28 cellular contexts compared by ENCODE assay signal in the genomic region with DNA sequence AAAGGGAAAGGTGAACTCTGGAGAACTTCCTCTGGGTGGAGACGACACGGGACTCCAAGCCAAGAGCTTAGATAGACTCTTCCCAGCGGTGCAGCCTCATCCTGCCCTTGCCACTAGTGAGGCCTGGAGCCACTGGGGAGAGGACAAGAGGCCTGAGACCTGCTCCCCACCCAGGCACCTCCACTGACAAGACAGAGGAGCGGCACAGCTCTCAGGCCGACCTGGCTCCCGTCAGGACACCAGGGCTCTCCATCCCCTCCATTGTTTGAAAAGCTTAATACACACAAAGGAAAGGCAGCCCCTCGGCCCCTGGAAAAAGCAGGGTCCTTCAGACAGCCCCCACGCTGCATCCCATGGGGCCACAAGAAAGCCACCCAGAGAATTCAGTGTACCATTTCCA. TPM values are rescaled to one million over a fixed set of nuclear protein-coding genes. Genes with fewer than 3 reads are reported as not detected.
DNase-seq lines count a peak whose midpoint lies in the region; ATAC-seq and TF ChIP-seq lines count a peak whose summit lies in the region.
"Had no signal": no experiment of that assay in that cellular context is flagged by ENCODE, and none has a peak within 500 bp of the region (broad histone marks: within the 10 kb centered on the region; RNA-seq: fewer than 3 reads in every experiment).

No MANE protein-coding gene starts in this region.

- TF ChIP-seq CTCF in natural killer cell (IDR thresholded peaks at IDR 0.05) (no peak), endothelial cell (IDR thresholded peaks at IDR 0.05; ENCODE audit: unreplicated experiment) (no peak), type B pancreatic cell (conservative IDR thresholded peaks at IDR 0.05) (no peak)

- ATAC-seq in natural killer cell (no peak), HG03354 (IDR thresholded peaks at IDR 0.05; ENCODE audit: poor library complexity, severe bottlenecking, unreplicated experiment) (no peak)
- ATAC-seq in natural killer cell treated with Interleukin-12 subunit alpha and Interleukin-12 subunit beta and Interleukin-15 and Interleukin-18, amount 100 ng/mL, for 72 hours, result no peak
- ATAC-seq: HCT116, K562, PC-3, Right ventricle myocardium inferior, SK-N-SH treated with all-trans-retinoic acid at 6 μM for 48 hours had no signal

- H3K4me1 Mint-ChIP-seq in activated CD4-positive, alpha-beta T cell treated with anti-CD3 and anti-CD28 coated beads, Interleukin-2, amount 10 ng/mL, durations not matched to agents 24 days and 14 days, result peaks cover 15% of the 10 kb centered on the region
- H3K4me1 Mint-ChIP-seq in natural killer cell (peaks cover 14 to 29% of the 10 kb centered on the region in 2 donors), endothelial cell (ENCODE audit: unreplicated experiment) (peaks cover 17% of the 10 kb centered on the region), type B pancreatic cell (ENCODE audit: unreplicated experiment) (peaks cover 10% of the 10 kb centered on the region)
- H3K4me1 Mint-ChIP-seq in natural killer cell treated with Interleukin-12 subunit alpha and Interleukin-12 subunit beta and Interleukin-15 and Interleukin-18, amount 100 ng/mL, for 72 hours (ENCODE audit: low read depth in 2 of 2), result peaks cover 14 to 18% of the 10 kb centered on the region in 2 donors

- no peaks in the 10 kb centered on the region for H3K9me3 Mint-ChIP-seq in activated CD4-positive, alpha-beta T cell treated with anti-CD3 and anti-CD28 coated beads, Interleukin-2, amount 10 ng/mL, durations not matched to agents 24 days and 14 days
- H3K9me3 Mint-ChIP-seq in natural killer cell (no peaks in the 10 kb centered on the region), endothelial cell (ENCODE audit: unreplicated experiment) (no peaks in the 10 kb centered on the region), type B pancreatic cell (no peaks in the 10 kb centered on the region)
- no peaks in the 10 kb centered on the region for H3K9me3 Mint-ChIP-seq in natural killer cell treated with Interleukin-12 subunit alpha and Interleukin-12 subunit beta and Interleukin-15 and Interleukin-18, amount 100 ng/mL, for 72 hours
- H3K9me3 Mint-ChIP-seq: CD4-positive, CD25-positive, alpha-beta regulatory T cell had no signal

- no peaks in the 10 kb centered on the region for H3K27me3 Mint-ChIP-seq in activated CD4-positive, alpha-beta T cell treated with anti-CD3 and anti-CD28 coated beads, Interleukin-2, amount 10 ng/mL, durations not matched to agents 24 days and 14 days
- H3K27me3 Mint-ChIP-seq in natural killer cell (ENCODE audit: low read depth in 2 of 2) (no peaks in the 10 kb centered on the region), endothelial cell (ENCODE audit: unreplicated experiment) (peaks cover 6% of the 10 kb centered on the region), type B pancreatic cell (no peaks in the 10 kb centered on the region)
- H3K27me3 Mint-ChIP-seq in natural killer cell treated with Interleukin-12 subunit alpha and Interleukin-12 subunit beta and Interleukin-15 and Interleukin-18, amount 100 ng/mL, for 72 hours, result no peaks in the 10 kb centered on the region
- H3K27me3 Mint-ChIP-seq: CD4-positive, CD25-positive, alpha-beta regulatory T cell had no signal

- intact Hi-C loops in activated CD4-positive, alpha-beta T cell treated with anti-CD3 and anti-CD28 coated beads, Interleukin-2, amount 10 ng/mL, durations not matched to agents 24 days and 14 days (cut with micrococcal nuclease), result no loop called here
- intact Hi-C loops in natural killer cell (cut with micrococcal nuclease), result no loop called here

- peak overlapping the region; percentile 29 for H3K27ac Mint-ChIP-seq in activated CD4-positive, alpha-beta T cell treated with anti-CD3 and anti-CD28 coated beads, Interleukin-2, amount 10 ng/mL, durations not matched to agents 24 days and 14 days
- H3K27ac Mint-ChIP-seq in natural killer cell (peak overlapping the region in 1 of 2 donors; percentile 68), endothelial cell (ENCODE audit: unreplicated experiment) (peak overlapping the region; percentile 13), type B pancreatic cell (peak overlapping the region; percentile 50)
- peak overlapping the region in 1 of 2 donors; percentile 75 for H3K27ac Mint-ChIP-seq in natural killer cell treated with Interleukin-12 subunit alpha and Interleukin-12 subunit beta and Interleukin-15 and Interleukin-18, amount 100 ng/mL, for 72 hours
- H3K27ac Mint-ChIP-seq: CD4-positive, CD25-positive, alpha-beta regulatory T cell had no signal

- H3K4me3 Mint-ChIP-seq in activated CD4-positive, alpha-beta T cell treated with anti-CD3 and anti-CD28 coated beads, Interleukin-2, amount 10 ng/mL, durations not matched to agents 24 days and 14 days, result no peak overlapping the region
- H3K4me3 Mint-ChIP-seq in natural killer cell, result peak overlapping the region; percentile 9
- H3K4me3 Mint-ChIP-seq in natural killer cell treated with Interleukin-12 subunit alpha and Interleukin-12 subunit beta and Interleukin-15 and Interleukin-18, amount 100 ng/mL, for 72 hours, result no peak overlapping the region
- peak overlapping the region; percentile 68 for H3K4me3 Mint-ChIP-seq in endothelial cell (ENCODE audit: unreplicated experiment)
- H3K4me3 Mint-ChIP-seq in type B pancreatic cell, result no peak overlapping the region

- DNase-seq in activated CD4-positive, alpha-beta T cell treated with anti-CD3 and anti-CD28 coated beads, Interleukin-2, amount 10 ng/mL, durations not matched to agents 24 days and 14 days, result no peak
- DNase-seq in activated CD4-positive, alpha-beta T cell treated with anti-CD3 and anti-CD28 coated beads, Interleukin-2, amount 50 U/mL, for 1 hour, result no peak
- DNase-seq in natural killer cell (no peak), endothelial cell (ENCODE audit: low spot score) (no peak), type B pancreatic cell (ENCODE audit: extremely low spot score, unreplicated experiment) (no peak), D341Med (ENCODE audit: low spot score) (no peak)
- DNase-seq in natural killer cell treated with Interleukin-12 subunit alpha and Interleukin-12 subunit beta and Interleukin-15 and Interleukin-18, amount 100 ng/mL, for 72 hours (ENCODE audit: low spot score), result no peak
- DNase-seq: BE2C; CD4-positive, CD25-positive, alpha-beta regulatory T cell; DMS53; Kasumi-1; NCI-H1092 treated with DMSO at 0.1 percent for 48 hours; NCI-H1436; NCI-H187; NCI-H2081 treated with DMSO at 0.1 percent for 48 hours; NCI-H2171 treated with DMSO at 0.1 percent for 48 hours; NCI-H524; NCI-H748 treated with DMSO at 0.1 percent for 48 hours; NK-92 treated with Interleukin-12 subunit alpha and Interleukin-12 subunit beta, amount 100 ng/mL, for 24 hours; PC-3; SJCRH30 had no signal

- peaks cover 53% of the 10 kb centered on the region for H3K36me3 Mint-ChIP-seq in activated CD4-positive, alpha-beta T cell treated with anti-CD3 and anti-CD28 coated beads, Interleukin-2, amount 10 ng/mL, durations not matched to agents 24 days and 14 days (ENCODE audit: low read depth)
- H3K36me3 Mint-ChIP-seq in natural killer cell (no peaks in the 10 kb centered on the region), endothelial cell (ENCODE audit: low read depth, unreplicated experiment) (peaks cover 26% of the 10 kb centered on the region), type B pancreatic cell (peaks cover 16% of the 10 kb centered on the region)
- peaks cover 20% of the 10 kb centered on the region for H3K36me3 Mint-ChIP-seq in natural killer cell treated with Interleukin-12 subunit alpha and Interleukin-12 subunit beta and Interleukin-15 and Interleukin-18, amount 100 ng/mL, for 72 hours

RNA-seq across cellular contexts. Expression of a gene that starts 29.6 kb away (rescaled TPM):
- 75.4 and 85.3 TPM in 2 replicates for total RNA-seq in activated CD4-positive, alpha-beta T cell treated with anti-CD3 and anti-CD28 coated beads, Interleukin-2, amount 10 ng/mL, durations not matched to agents 24 days and 14 days
- 10 to 100 TPM; 66.1 to 82.8 (median 70.8) TPM for total RNA-seq in natural killer cell
- total RNA-seq in natural killer cell treated with Interleukin-12 subunit alpha and Interleukin-12 subunit beta and Interleukin-15 and Interleukin-18, amount 100 ng/mL, for 72 hours, result 10 to 100 TPM; 61.6 to 78.9 TPM
- 50.0 TPM for total RNA-seq in endothelial cell (ENCODE audit: unreplicated experiment)
- 75.6 and 86.9 TPM in 2 replicates for total RNA-seq in type B pancreatic cell (ENCODE audit: low replicate concordance)

RNA-seq across cellular contexts. Expression of a gene that starts 31.3 kb away (rescaled TPM):
- total RNA-seq in activated CD4-positive, alpha-beta T cell treated with anti-CD3 and anti-CD28 coated beads, Interleukin-2, amount 10 ng/mL, durations not matched to agents 24 days and 14 days, result 2.2 and 2.3 TPM in 2 replicates
- total RNA-seq in natural killer cell (under 1 TPM in 2 of 3 donors, not detected in 1; 0.23 to 0.48 TPM), endothelial cell (ENCODE audit: unreplicated experiment) (0.69 TPM), type B pancreatic cell (ENCODE audit: low replicate concordance) (2.8 and 3.9 TPM in 2 replicates)
- not detected for total RNA-seq in natural killer cell treated with Interleukin-12 subunit alpha and Interleukin-12 subunit beta and Interleukin-15 and Interleukin-18, amount 100 ng/mL, for 72 hours
- total RNA-seq: CD4-positive, CD25-positive, alpha-beta regulatory T cell had no signal

RNA-seq across cellular contexts. Expression of a gene that starts 55.3 kb away (rescaled TPM):
- 0.98 and 1.2 TPM in 2 replicates for total RNA-seq in activated CD4-positive, alpha-beta T cell treated with anti-CD3 and anti-CD28 coated beads, Interleukin-2, amount 10 ng/mL, durations not matched to agents 24 days and 14 days
- total RNA-seq in natural killer cell (1 to 10 TPM; 4.5 to 6.4 (median 6.1) TPM), endothelial cell (ENCODE audit: unreplicated experiment) (0.82 TPM), type B pancreatic cell (ENCODE audit: low replicate concordance) (0.86 and 1.1 TPM in 2 replicates)
- 1 to 10 TPM in 1 of 2 donors, under 1 TPM in 1; 0.62 to 1.1 TPM for total RNA-seq in natural killer cell treated with Interleukin-12 subunit alpha and Interleukin-12 subunit beta and Interleukin-15 and Interleukin-18, amount 100 ng/mL, for 72 hours
- total RNA-seq: H4, M059J, PC-3 had no signal

Comparison
In these comparisons a context has a peak if more than half of its experiments do, and no peak if none do; other contexts are left out.
1. H3K4me3 Mint-ChIP-seq: peak in natural killer cell (single experiment) and endothelial cell (single experiment); none in activated CD4-positive, alpha-beta T cell treated with anti-CD3 and anti-CD28 coated beads, Interleukin-2, amount 10 ng/mL, durations not matched to agents 24 days and 14 days (single experiment), natural killer cell treated with Interleukin-12 subunit alpha and Interleukin-12 subunit beta and Interleukin-15 and Interleukin-18, amount 100 ng/mL, for 72 hours (single experiment) and type B pancreatic cell (single experiment).